Comparison of ENCODE assay signal across 10 cellular contexts in the genomic region with DNA sequence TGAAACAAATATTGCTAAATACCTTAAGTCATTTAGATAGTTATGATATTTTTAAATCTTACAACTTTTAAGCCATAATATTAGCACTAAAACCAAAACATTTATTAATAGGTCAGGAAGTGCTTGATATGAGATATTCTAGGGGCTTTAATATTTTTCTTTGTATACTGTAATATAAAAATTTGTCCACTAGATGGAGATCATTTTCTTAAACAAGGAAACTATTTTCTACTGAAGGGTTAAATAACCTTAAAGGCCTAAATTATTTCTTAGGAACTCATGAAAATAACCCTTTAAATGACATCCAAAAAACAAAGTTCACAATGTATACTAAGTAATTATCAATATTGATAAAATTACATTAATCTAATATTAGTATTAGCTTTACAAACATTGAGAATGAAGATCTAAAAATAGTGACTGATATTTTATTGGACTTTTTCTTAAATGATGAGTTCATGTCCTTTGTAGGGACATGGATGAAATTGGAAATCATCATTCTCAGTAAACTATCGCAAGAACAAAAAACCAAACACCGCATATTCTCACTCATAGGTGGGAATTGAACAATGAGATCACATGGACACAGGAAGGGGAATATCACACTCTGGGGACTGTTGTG.
A peak's percentile ranks its signal among the peaks of the same experiment; 100 is the strongest.
DNase-seq lines count a peak whose midpoint lies in the region; ATAC-seq, FAIRE-seq and TF ChIP-seq lines count a peak whose summit lies in the region.
"Had no signal": no experiment of that assay in that cellular context is flagged by ENCODE, and none has a peak within 500 bp of the region (broad histone marks: within the 10 kb centered on the region; RNA-seq: fewer than 3 reads in every experiment).

No MANE protein-coding gene starts in this region.

- intact Hi-C loops in ascending aorta (cut with DNase I) = no loop called here
- intact Hi-C loops in mucosa of descending colon (cut with DNase I, micrococcal nuclease) = no loop called here

- H3K4me1 ChIP-seq in ascending aorta (no peaks in the 10 kb centered on the region), mucosa of descending colon (ENCODE audit: low read depth) (peaks cover 17% of the 10 kb centered on the region)

- TF ChIP-seq CTCF in AG04450 (IDR thresholded peaks at IDR 0.05; ENCODE audit: low read depth, low read length) (peak; percentile 37), GM13977 (IDR thresholded peaks at IDR 0.05; ENCODE audit: extremely low read depth, insufficient read depth, missing control alignments) (peak; percentile 8), ascending aorta (IDR thresholded peaks at IDR 0.05) (peak in 1 of 3 experiments; percentile 20), mucosa of descending colon (IDR thresholded peaks at IDR 0.05) (no peak)

- no peak overlapping the region for H3K4me3 ChIP-seq in AG04450 (ENCODE audit: low read depth, low read length)
- no peak overlapping the region for H3K4me3 ChIP-seq in ascending aorta
- H3K4me3 ChIP-seq in mucosa of descending colon = no peak overlapping the region

- in situ Hi-C loops in GM13977 (cut with MboI; ENCODE audit: low pct_unique_long_range_greater_than_20kb, low sequenced_read_pairs, unreplicated experiment) = no loop called here
- in situ Hi-C loops in SK-MEL-5 (cut with HindIII; ENCODE audit: low pct_unique_long_range_greater_than_20kb, low sequenced_read_pairs) = no loop called here

- H3K27me3 ChIP-seq in AG04450 (ENCODE audit: control insufficient read depth, insufficient read depth, low read length) (peaks cover 2% of the 10 kb centered on the region), ascending aorta (no peaks in the 10 kb centered on the region)

- H3K27ac ChIP-seq in AG04450 (ENCODE audit: low read depth, low read length) (no peak overlapping the region), ascending aorta (no peak overlapping the region)

- H3K9me3 ChIP-seq in AG04450 (ENCODE audit: control insufficient read depth, insufficient read depth, low read length) (no peaks in the 10 kb centered on the region), ascending aorta (no peaks in the 10 kb centered on the region), mucosa of descending colon (no peaks in the 10 kb centered on the region)

- ATAC-seq in HG02642 (IDR thresholded peaks at IDR 0.05; ENCODE audit: poor library complexity, unreplicated experiment) (no peak), GM18907 (IDR thresholded peaks at IDR 0.05; ENCODE audit: unreplicated experiment) (no peak), mucosa of descending colon (no peak)

- CTCF ChIA-PET in AG04450 (lab: Charles Lee) = interaction anchor here (0.8 to 1.5 kb wide), 6 partner anchors 9 to 332 kb away, joined by 3 to 5 read pairs (median 4); no protein-coding TSS in a partner anchor

- H3K36me3 ChIP-seq in ascending aorta (peaks cover 0 to 3% of the 10 kb centered on the region in 2 donors), mucosa of descending colon (ENCODE audit: low read depth) (no peaks in the 10 kb centered on the region)

- FAIRE-seq in islet of Langerhans (lab: Jason Lieb, UNC) = peak; percentile 98

- POLR2A ChIA-PET in AG04450 (lab: Yijun Ruan, JAX) = no interaction called here

- DNase-seq in AG04450 (ENCODE audit: low read depth, low spot score) (no peak), GM13977 (ENCODE audit: low spot score) (peak; percentile 2), SK-MEL-5 (ENCODE audit: low read depth, low spot score) (peak; percentile 63), ascending aorta (ENCODE audit: low spot score in 2 of 2) (no peak), mucosa of descending colon (no peak)
- DNase-seq: central memory CD4-positive, alpha-beta T cell; midbrain had no signal

Comparison
In these comparisons a context has a peak if more than half of its experiments do, and no peak if none do; other contexts are left out.
1. DNase-seq: peak in GM13977 (single experiment) and SK-MEL-5 (single experiment); none in AG04450 (single experiment), ascending aorta (0 of 2) and mucosa of descending colon (0 of 3).